ENCODE assay signal across 19 cellular contexts in the genomic region with DNA sequence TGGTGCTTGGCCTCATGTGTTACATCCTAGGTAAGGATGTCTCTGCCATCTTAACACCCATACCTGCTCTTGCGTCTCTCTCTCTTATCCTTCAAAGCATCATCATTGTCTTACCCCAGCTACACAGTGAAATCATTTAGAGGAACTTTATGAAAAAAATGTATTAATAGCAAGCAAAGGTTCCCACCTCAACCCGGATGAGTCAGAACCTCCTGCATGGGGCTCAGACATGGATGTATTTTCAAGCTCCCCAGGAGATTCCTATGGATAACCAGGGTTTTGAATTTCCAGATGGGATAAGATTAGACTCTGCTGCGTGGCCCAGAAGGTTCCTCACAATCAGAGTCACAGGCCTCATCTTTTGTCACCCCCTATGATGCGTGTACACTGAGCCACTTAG.
"Had no signal": no experiment of that assay in that cellular context is flagged by ENCODE, and none has a peak within 500 bp of the region (broad histone marks: within the 10 kb centered on the region; RNA-seq: fewer than 3 reads in every experiment).

No MANE protein-coding gene starts in this region.

- H3K27me3 ChIP-seq: gastroesophageal sphincter, heart left ventricle, tibial nerve, vagina had no signal

- H3K4me3 ChIP-seq: coronary artery, gastroesophageal sphincter, heart left ventricle, mucosa of descending colon, tibial nerve, vagina had no signal

- H3K9ac ChIP-seq: parathyroid adenoma had no signal

- H3K4me3 Mint-ChIP-seq: activated naive CD8-positive, alpha-beta T cell; activated T-helper 1 cell treated with anti-CD3 and anti-CD28 coated beads, Interleukin-12 subunit alpha, Interleukin-12 subunit beta, Interleukin-2, Interleukin-4 antibody, amounts not matched to agents 30 ng/mL and 10 ng/mL and 1 ng/mL, durations not matched to agents 14 hours and 24 hours and 36 hours; brain; naive B cell had no signal

- H3K9me3 ChIP-seq: gastroesophageal sphincter, heart left ventricle, mucosa of descending colon, tibial nerve, vagina had no signal

- H3K27ac Mint-ChIP-seq: activated naive CD8-positive, alpha-beta T cell; activated T-helper 1 cell treated with anti-CD3 and anti-CD28 coated beads, Interleukin-12 subunit alpha, Interleukin-12 subunit beta, Interleukin-2, Interleukin-4 antibody, amounts not matched to agents 30 ng/mL and 10 ng/mL and 1 ng/mL, durations not matched to agents 14 hours and 24 hours and 36 hours had no signal

- H3K9me3 Mint-ChIP-seq: activated T-helper 1 cell treated with anti-CD3 and anti-CD28 coated beads, Interleukin-12 subunit alpha, Interleukin-12 subunit beta, Interleukin-2, Interleukin-4 antibody, amounts not matched to agents 30 ng/mL and 10 ng/mL and 1 ng/mL, durations not matched to agents 14 hours and 24 hours and 36 hours; naive B cell had no signal

- H3K4me1 ChIP-seq: parathyroid adenoma had no signal

- H3K27me3 Mint-ChIP-seq: activated naive CD8-positive, alpha-beta T cell had no signal

- H3K36me3 Mint-ChIP-seq: brain had no signal

- H2AFZ ChIP-seq: parathyroid adenoma had no signal

- DNase-seq: activated CD4-positive, alpha-beta T cell treated with anti-CD3 and anti-CD28 coated beads, Interleukin-2, amount 50 U/mL, for 1 hour; activated CD4-positive, CD25-positive, alpha-beta regulatory T cell treated with anti-CD3 and anti-CD28 coated beads, Interleukin-2, amount 50 U/mL, for 72 hours; activated T-cell treated with anti-CD3 and anti-CD28 coated beads for 4 hours; amygdala; central memory CD4-positive, alpha-beta T cell; heart left ventricle; mesenchymal stem cell; mucosa of descending colon; naive B cell; stimulated activated CD4-positive, alpha-beta T cell treated with anti-CD3 and anti-CD28 coated beads, Interleukin-2, amount 100 ng/mL, for 24 hours; stimulated activated naive CD8-positive, alpha-beta T cell treated with anti-CD3 and anti-CD28 coated beads, Interleukin-15, Interleukin-2, amounts not matched to agents 100 U/mL and 50 U/mL, for 24 hours had no signal

- H3K27ac ChIP-seq: parathyroid adenoma, tibial nerve, vagina had no signal
